Comparison of ENCODE assay signal across 14 cellular contexts in genomic region chr1:19087017-19087736, GRCh38.
DNase-seq lines count a peak whose midpoint lies in the region; ATAC-seq and TF ChIP-seq lines count a peak whose summit lies in the region.
"Had no signal": no experiment of that assay in that cellular context is flagged by ENCODE, and none has a peak within 500 bp of the region (broad histone marks: within the 10 kb centered on the region; RNA-seq: fewer than 3 reads in every experiment).

No MANE protein-coding gene starts in this region.

- BruUV-seq in MCF 10A (replicated peaks; lab: Mats Ljungman, UMichigan) (no TSS peak), OCI-LY7 (replicated peaks; lab: Mats Ljungman, UMichigan) (no TSS peak)

- CTCF ChIA-PET in MCF 10A (lab: Yijun Ruan, JAX) (interaction anchor here (0.6 to 1.6 kb wide), 7 partner anchors 9 to 203 kb away, joined by 3 to 6 read pairs (median 3); no protein-coding TSS in a partner anchor), OCI-LY7 (lab: Charles Lee; ENCODE audit: unreplicated experiment) (no interaction called here)

- H2AFZ ChIP-seq in OCI-LY7 (ENCODE audit: low read length), result no peak overlapping the region

- peaks cover 9% of the 10 kb centered on the region for H3K4me1 Mint-ChIP-seq in MCF 10A (ENCODE audit: insufficient read depth, unreplicated experiment)

- H3K36me3 ChIP-seq in breast epithelium, result peaks cover 4% of the 10 kb centered on the region
- H3K36me3 ChIP-seq in WERI-Rb-1, result peaks cover 97% of the 10 kb centered on the region
- H3K36me3 ChIP-seq in left lung, result peaks cover 0 to 99% of the 10 kb centered on the region in 2 donors
- H3K36me3 ChIP-seq in vagina, result peaks cover 0 to 85% of the 10 kb centered on the region in 2 donors
- peaks cover 87% of the 10 kb centered on the region for H3K36me3 ChIP-seq in brain microvascular endothelial cell (replicated peaks)
- H3K36me3 ChIP-seq in OCI-LY7 (ENCODE audit: insufficient read depth, low read length), result peaks cover 96% of the 10 kb centered on the region

- H3K36me3 Mint-ChIP-seq in MCF 10A (ENCODE audit: insufficient read depth, unreplicated experiment), result peaks cover 71% of the 10 kb centered on the region

- H3K4me3 ChIP-seq in breast epithelium (no peak overlapping the region), WERI-Rb-1 (ENCODE audit: low read depth, low read length) (no peak overlapping the region), left lung (no peak overlapping the region), vagina (no peak overlapping the region), brain microvascular endothelial cell (ENCODE audit: low read depth, low read length) (no peak overlapping the region), OCI-LY7 (ENCODE audit: low read depth, low read length, poor library complexity, severe bottlenecking) (no peak overlapping the region)
- H3K4me3 ChIP-seq: pancreas had no signal

- TF ChIP-seq POLR2A in breast epithelium (IDR thresholded peaks at IDR 0.05) (no peak), vagina (IDR thresholded peaks at IDR 0.05) (no peak)

- H4K20me1 ChIP-seq in OCI-LY7 (ENCODE audit: insufficient read depth, low read length), result peaks cover 5% of the 10 kb centered on the region

- H3K4me2 ChIP-seq in OCI-LY7 (ENCODE audit: low read length), result no peak overlapping the region

- H3K9me3 Mint-ChIP-seq in MCF 10A (ENCODE audit: unreplicated experiment), result no peaks in the 10 kb centered on the region

- no peaks in the 10 kb centered on the region for H3K27me3 Mint-ChIP-seq in MCF 10A (ENCODE audit: insufficient read depth, unreplicated experiment)

- H3K4me3 Mint-ChIP-seq in MCF 10A (ENCODE audit: unreplicated experiment), result no peak overlapping the region

- POLR2A ChIA-PET in MCF 10A (lab: Yijun Ruan, JAX) (interaction anchor here (0.7 to 1.7 kb wide), 4 partner anchors 9 to 136 kb away, joined by 3 to 8 read pairs (median 5); no protein-coding TSS in a partner anchor), OCI-LY7 (lab: Charles Lee) (no interaction called here)

- in situ Hi-C loops in brain microvascular endothelial cell (cut with HindIII; ENCODE audit: low pct_ligation_motif_present, low sequenced_read_pairs), result loop anchor here (10.0 kb wide), 1 partner anchor 182 kb away; the partner anchor contains the start of gene ALDH4A1

- H3K9me2 ChIP-seq in OCI-LY7 (ENCODE audit: insufficient read depth, low read length), result no peaks in the 10 kb centered on the region

- ATAC-seq in left lung (peak; percentile 70), GM21737 (IDR thresholded peaks at IDR 0.05; ENCODE audit: unreplicated experiment) (no peak)

- H3K9me3 ChIP-seq in breast epithelium, result no peaks in the 10 kb centered on the region
- no peaks in the 10 kb centered on the region for H3K9me3 ChIP-seq in WERI-Rb-1 (ENCODE audit: severe bottlenecking)
- no peaks in the 10 kb centered on the region for H3K9me3 ChIP-seq in left lung
- no peaks in the 10 kb centered on the region for H3K9me3 ChIP-seq in vagina
- H3K9me3 ChIP-seq in OCI-LY7 (ENCODE audit: low read length), result no peaks in the 10 kb centered on the region
- H3K9me3 ChIP-seq: BE2C, pancreas had no signal

- H3K4me1 ChIP-seq in breast epithelium, result no peaks in the 10 kb centered on the region
- H3K4me1 ChIP-seq in left lung, result peaks cover 0 to 23% of the 10 kb centered on the region in 2 donors
- peaks cover 24% of the 10 kb centered on the region for H3K4me1 ChIP-seq in vagina
- no peaks in the 10 kb centered on the region for H3K4me1 ChIP-seq in OCI-LY7 (ENCODE audit: insufficient read depth, low read length, poor library complexity, severe bottlenecking)
- H3K4me1 ChIP-seq: BE2C had no signal

- H3K27me3 ChIP-seq in breast epithelium, result no peaks in the 10 kb centered on the region
- H3K27me3 ChIP-seq in WERI-Rb-1 (ENCODE audit: insufficient read depth, low read depth, severe bottlenecking), result no peaks in the 10 kb centered on the region
- H3K27me3 ChIP-seq in left lung, result no peaks in the 10 kb centered on the region
- H3K27me3 ChIP-seq in vagina, result no peaks in the 10 kb centered on the region
- H3K27me3 ChIP-seq in brain microvascular endothelial cell (replicated peaks), result no peaks in the 10 kb centered on the region
- H3K27me3 ChIP-seq: BE2C, pancreas had no signal

- intact Hi-C loops in breast epithelium (cut with DNase I; ENCODE audit: low total_unique reads) (no loop called here), MCF 10A (cut with micrococcal nuclease) (no loop called here), left lung (cut with DNase I) (no loop called here), vagina (cut with DNase I) (no loop called here), OCI-LY7 (cut with micrococcal nuclease; ENCODE audit: unreplicated experiment) (no loop called here)

- H3K27ac ChIP-seq in breast epithelium (peak overlapping the region; percentile 26 to 75), WERI-Rb-1 (peak overlapping the region; percentile 80), left lung (peak overlapping the region; percentile 46 to 73), vagina (peak overlapping the region; percentile 27), brain microvascular endothelial cell (no peak overlapping the region), OCI-LY7 (ENCODE audit: low read depth, low read length, poor library complexity, severe bottlenecking) (no peak overlapping the region)

- DNase-seq in breast epithelium (ENCODE audit: low spot score in 2 of 2) (no peak), MCF 10A (ENCODE audit: unreplicated experiment) (no peak), WERI-Rb-1 (no peak), left lung (no peak), vagina (ENCODE audit: extremely low spot score in 2 of 2) (no peak), brain microvascular endothelial cell (no peak), OCI-LY7 (ENCODE audit: low spot score) (no peak)
- DNase-seq: activated CD8-positive, alpha-beta memory T cell treated with anti-CD3 and anti-CD28 coated beads for 24 hours; BE2C; cortex of kidney; KBM-7; NCI-H1417 treated with DMSO at 0.1 percent for 48 hours had no signal

- no peaks in the 10 kb centered on the region for H3K79me2 ChIP-seq in OCI-LY7 (ENCODE audit: insufficient read depth, low read depth, low read length)

- TF ChIP-seq CTCF in breast epithelium (IDR thresholded peaks at IDR 0.05) (no peak), MCF 10A (IDR thresholded peaks at IDR 0.05; ENCODE audit: unreplicated experiment) (no peak), WERI-Rb-1 (IDR thresholded peaks at IDR 0.05; ENCODE audit: low read depth, low read length) (no peak), left lung (IDR thresholded peaks at IDR 0.05) (no peak), vagina (IDR thresholded peaks at IDR 0.05) (no peak), brain microvascular endothelial cell (IDR thresholded peaks at IDR 0.05; ENCODE audit: low read depth, low read length, missing control alignments) (no peak), OCI-LY7 (conservative IDR thresholded peaks at IDR 0.05; ENCODE audit: low read length) (no peak)

- no peak overlapping the region for H3K27ac Mint-ChIP-seq in MCF 10A (ENCODE audit: low read depth, unreplicated experiment)

Comparison
In these comparisons a context has a peak if more than half of its experiments do, and no peak if none do; other contexts are left out.
1. H3K27ac ChIP-seq: peak in breast epithelium (2 of 2), WERI-Rb-1 (single experiment), left lung (2 of 2) and vagina (single experiment); none in brain microvascular endothelial cell (single experiment) and OCI-LY7 (single experiment).